9 cellular contexts compared by ENCODE assay signal in the genomic region with DNA sequence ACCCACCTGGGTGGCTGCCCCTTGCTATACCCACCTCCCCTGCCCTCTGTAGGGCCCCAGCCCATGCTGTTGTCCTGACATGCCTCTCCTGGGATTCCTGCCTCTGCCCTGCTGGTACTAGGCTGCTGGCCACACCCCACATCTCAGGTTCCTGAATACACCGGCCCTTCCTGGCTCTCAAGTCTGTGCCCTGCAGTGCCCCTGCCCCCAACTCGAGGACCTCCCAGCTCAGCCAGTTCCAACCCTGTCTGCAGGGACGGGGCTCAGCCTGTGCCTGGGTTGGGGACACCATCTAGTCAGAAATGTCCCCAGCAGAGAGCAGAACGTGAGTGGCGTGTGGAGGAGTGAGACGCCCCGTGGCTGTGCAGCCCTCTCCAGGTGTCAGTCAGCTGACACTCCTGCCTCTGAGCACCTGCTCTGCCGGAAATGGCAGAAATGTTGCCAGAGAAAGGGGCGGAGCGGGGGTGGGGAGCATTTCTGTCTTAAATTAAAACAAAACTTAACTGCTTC. TPM values are rescaled to one million over a fixed set of nuclear protein-coding genes. Genes with fewer than 3 reads are reported as not detected.
DNase-seq lines count a peak whose midpoint lies in the region; ATAC-seq and TF ChIP-seq lines count a peak whose summit lies in the region.
"Had no signal": no experiment of that assay in that cellular context is flagged by ENCODE, and none has a peak within 500 bp of the region (broad histone marks: within the 10 kb centered on the region; RNA-seq: fewer than 3 reads in every experiment).

No MANE protein-coding gene starts in this region.

- no peaks in the 10 kb centered on the region for H3K9me3 Mint-ChIP-seq in effector memory CD8-positive, alpha-beta T cell

- H3K27me3 ChIP-seq in heart left ventricle: no peaks in the 10 kb centered on the region
- H3K27me3 ChIP-seq in thymus (ENCODE audit: control insufficient read depth, insufficient read depth): no peaks in the 10 kb centered on the region
- no peaks in the 10 kb centered on the region for H3K27me3 ChIP-seq in body of pancreas

- H3K27ac ChIP-seq in heart left ventricle: no peak overlapping the region
- H3K27ac ChIP-seq in thymus (ENCODE audit: low read depth): peak overlapping the region; percentile 57
- no peak overlapping the region for H3K27ac ChIP-seq in body of pancreas
- H3K27ac ChIP-seq: KMS-11 had no signal

- H3K9me3 ChIP-seq in heart left ventricle: peaks cover 0 to 12% (median 0%) of the 10 kb centered on the region in 12 donors
- H3K9me3 ChIP-seq in thymus (ENCODE audit: control insufficient read depth): no peaks in the 10 kb centered on the region
- no peaks in the 10 kb centered on the region for H3K9me3 ChIP-seq in body of pancreas

- H3K36me3 Mint-ChIP-seq in effector memory CD8-positive, alpha-beta T cell (ENCODE audit: insufficient read depth): peaks cover 6% of the 10 kb centered on the region

- intact Hi-C loops in heart left ventricle (cut with DNase I): no loop called here
- intact Hi-C loops in cardiac septum (cut with DNase I): no loop called here
- intact Hi-C loops in body of pancreas (cut with DNase I): no loop called here

- peaks cover 4 to 13% of the 10 kb centered on the region in 2 donors for H3K4me1 Mint-ChIP-seq in effector memory CD8-positive, alpha-beta T cell (ENCODE audit: low read depth in 2 of 2)

- TF ChIP-seq POLR2A in heart left ventricle (IDR thresholded peaks at IDR 0.05) (no peak), body of pancreas (IDR thresholded peaks at IDR 0.05) (no peak)

- no peak overlapping the region for H3K4me3 ChIP-seq in heart left ventricle
- no peak overlapping the region for H3K4me3 ChIP-seq in thymus (ENCODE audit: low read length)
- no peak overlapping the region for H3K4me3 ChIP-seq in body of pancreas

- H3K4me1 ChIP-seq in heart left ventricle (no peaks in the 10 kb centered on the region), thymus (ENCODE audit: control insufficient read depth, insufficient read depth, low read length) (peaks cover 67% of the 10 kb centered on the region), body of pancreas (no peaks in the 10 kb centered on the region)

- DNase-seq in heart left ventricle: peak in 3 of 5 donors; percentile 14 to 42 (median 17)
- no peak for DNase-seq in cardiac septum (ENCODE audit: low spot score)
- DNase-seq in SHP77 treated with DMSO at 0.1 percent for 48 hours (lab: John Stamatoyannopoulos, UW): peak; percentile 32
- peak; percentile 16 to 37 (median 34) for DNase-seq in effector memory CD8-positive, alpha-beta T cell
- DNase-seq in body of pancreas: no peak
- no peak for DNase-seq in DMS 273 (lab: John Stamatoyannopoulos, UW; ENCODE audit: unreplicated experiment)

- 83 to 90% (median 89%) methylated on average over 8 to 10 of the region's 10 CpGs for WGBS in heart left ventricle, 4 donors
- WGBS in thymus: 21% methylated on average over 10 of the region's 10 CpGs
- WGBS in body of pancreas, 2 donors: 70 to 84% methylated on average over 8 to 10 of the region's 10 CpGs

- H3K27ac Mint-ChIP-seq in effector memory CD8-positive, alpha-beta T cell: peak overlapping the region; percentile 46 to 90

- TF ChIP-seq CTCF in heart left ventricle (IDR thresholded peaks at IDR 0.05) (no peak), body of pancreas (IDR thresholded peaks at IDR 0.05) (no peak)

- no peak overlapping the region for H3K4me3 Mint-ChIP-seq in effector memory CD8-positive, alpha-beta T cell

- peaks cover 0 to 81% (median 37%) of the 10 kb centered on the region in 9 donors for H3K36me3 ChIP-seq in heart left ventricle
- peaks cover 55% of the 10 kb centered on the region for H3K36me3 ChIP-seq in thymus (ENCODE audit: control insufficient read depth, insufficient read depth)
- peaks cover 0 to 5% of the 10 kb centered on the region in 2 donors for H3K36me3 ChIP-seq in body of pancreas (replicated peaks in 1 of 2; ENCODE audit: insufficient read depth in 1 of 2, low read depth in 2 of 2)

- H3K27me3 Mint-ChIP-seq in effector memory CD8-positive, alpha-beta T cell: no peaks in the 10 kb centered on the region

- ATAC-seq in heart left ventricle (no peak), body of pancreas (no peak), GM18498 (IDR thresholded peaks at IDR 0.05; ENCODE audit: unreplicated experiment) (no peak)
- peak; percentile 96 for ATAC-seq in effector memory CD8-positive, alpha-beta T cell (replicated peaks)

RNA-seq across cellular contexts. Expression of gene ACSF3, which starts 28.7 kb away (rescaled TPM):
- total RNA-seq in heart left ventricle: 10 to 100 TPM; 10.3 to 26.3 (median 19.3) TPM
- 10 to 100 TPM; 12.2 to 22.9 TPM for polyA plus RNA-seq in heart left ventricle
- 14.7 TPM for total RNA-seq in cardiac septum
- 47.2 TPM for polyA plus RNA-seq in thymus
- total RNA-seq in body of pancreas: 10 to 100 TPM; 22.1 to 48.8 TPM

RNA-seq across cellular contexts. Expression of gene CDH15, which starts 49.2 kb away (rescaled TPM):
- under 1 TPM in 2 of 9 donors, not detected in 7; 0.16 to 0.32 TPM for total RNA-seq in heart left ventricle
- under 1 TPM in 1 of 2 donors, not detected in 1; 0.18 TPM for polyA plus RNA-seq in heart left ventricle
- total RNA-seq in cardiac septum: 0.27 TPM
- 0.23 TPM for polyA plus RNA-seq in thymus
- 1 to 10 TPM in 1 of 2 donors, not detected in 1; 1.0 TPM for total RNA-seq in body of pancreas

Comparison
In these comparisons a context has a peak if more than half of its experiments do, and no peak if none do; other contexts are left out.
1. DNase-seq: peak in heart left ventricle (3 of 5), SHP77 treated with DMSO at 0.1 percent for 48 hours (single experiment) and effector memory CD8-positive, alpha-beta T cell (3 of 3); none in cardiac septum (single experiment), body of pancreas (0 of 4) and DMS 273 (single experiment).